8 cellular contexts compared by ENCODE assay signal in genomic region chr10:21526184-21526951, GRCh38. TPM values are rescaled to one million over a fixed set of nuclear protein-coding genes. Genes with fewer than 3 reads are reported as not detected.
DNase-seq lines count a peak whose midpoint lies in the region; ATAC-seq, FAIRE-seq and TF ChIP-seq lines count a peak whose summit lies in the region.

No MANE protein-coding gene starts in this region.

- ATAC-seq in A549 (peak; percentile 69 to 72), HG03108 (IDR thresholded peaks at IDR 0.05; ENCODE audit: unreplicated experiment) (peak; percentile 17)

- DNase-seq in A549 (ENCODE audit: low read depth in 1 of 2, low spot score in 1 of 2) = peak; percentile 52 to 89
- DNase-seq in OCI-M1 (lab: John Stamatoyannopoulos, UW) = peak; percentile 93
- DNase-seq in activated effector memory CD4-positive, alpha-beta T cell treated with Interleukin-2 at 50 U/mL for 16 hours = peak; percentile 54
- DNase-seq in foreskin fibroblast = peak; percentile 74 to 92
- DNase-seq in nephron progenitor cell = peak; percentile 82
- DNase-seq in transverse colon = peak; percentile 70

- peak overlapping the region; percentile 60 for H3K4me3 ChIP-seq in A549
- peak overlapping the region; percentile 69 to 75 for H3K4me3 ChIP-seq in foreskin fibroblast (ENCODE audit: low read depth in 1 of 2, low read length in 2 of 2)
- peak overlapping the region; percentile 54 to 67 (median 63) for H3K4me3 ChIP-seq in transverse colon

- H3K4me3 Mint-ChIP-seq in nephron progenitor cell = peak overlapping the region; percentile 96

- peak overlapping the region; percentile 83 for H3K4me2 ChIP-seq in A549

- CTCF ChIA-PET in A549 (lab: Yijun Ruan, JAX) = interaction anchor here (0.8 to 2.1 kb wide), 4 partner anchors 12 to 248 kb away, joined by 3 to 13 read pairs (median 5); no protein-coding TSS in a partner anchor

- peaks cover 59% of the 10 kb centered on the region for H3K4me1 Mint-ChIP-seq in nephron progenitor cell

- POLR2A ChIA-PET in A549 (lab: Yijun Ruan, JAX) = interaction anchor here (0.6 to 3.2 kb wide), 16 partner anchors 8 to 790 kb away, joined by 3 to 85 read pairs (median 4); partner anchors contain the start of gene COMMD3

- no peaks in the 10 kb centered on the region for H3K9me3 ChIP-seq in A549
- H3K9me3 ChIP-seq in transverse colon = no peaks in the 10 kb centered on the region

- H3K4me1 ChIP-seq in A549 = peaks cover 35% of the 10 kb centered on the region
- H3K4me1 ChIP-seq in transverse colon = peaks cover 0 to 39% (median 14%) of the 10 kb centered on the region in 4 donors

- under 1% methylated on average over 28 of the region's 59 CpGs for WGBS in A549 (ENCODE audit: missing lambda C conversion rate)
- 0 to 1% methylated on average over 6 to 40 of the region's 59 CpGs for WGBS in transverse colon (ENCODE audit: low coverage in 1 of 2), 2 donors

- H3K9me3 Mint-ChIP-seq in nephron progenitor cell = no peaks in the 10 kb centered on the region

- H3K27ac Mint-ChIP-seq in nephron progenitor cell = peak overlapping the region; percentile 100

- TF ChIP-seq EP300 in A549 (IDR thresholded peaks at IDR 0.05) (no peak; a peak in 1 of 5 replicates), transverse colon (IDR thresholded peaks at IDR 0.05; ENCODE audit: low read depth) (no peak)

- intact Hi-C loops in transverse colon (cut with DNase I; ENCODE audit: low total_unique reads) = no loop called here

- no peak for TF ChIP-seq CTCF in A549 (IDR thresholded peaks at IDR 0.05)
- no peak for TF ChIP-seq CTCF in foreskin fibroblast (IDR thresholded peaks at IDR 0.05; ENCODE audit: low read depth, low read length)
- TF ChIP-seq CTCF in nephron progenitor cell (IDR thresholded peaks at IDR 0.05) = no peak
- no peak for TF ChIP-seq CTCF in transverse colon (IDR thresholded peaks at IDR 0.05)

- no peaks in the 10 kb centered on the region for H3K27me3 Mint-ChIP-seq in nephron progenitor cell (ENCODE audit: low read depth, poor library complexity)

- peaks cover 39% of the 10 kb centered on the region for H3K27me3 ChIP-seq in transverse colon

- peak; percentile 51 for TF ChIP-seq POLR2A in A549 (IDR thresholded peaks at IDR 0.05; ENCODE audit: low read length)
- peak; percentile 39 for TF ChIP-seq POLR2A in GM18526 (IDR thresholded peaks at IDR 0.05; ENCODE audit: extremely low read depth, insufficient read length)
- peak; percentile 40 for TF ChIP-seq POLR2A in transverse colon (IDR thresholded peaks at IDR 0.05)

- H3K27ac ChIP-seq in A549 (peak overlapping the region; percentile 94 to 99), transverse colon (peak overlapping the region; percentile 94 to 96 (median 95))

- TF ChIP-seq RAD21 in A549 (conservative IDR thresholded peaks at IDR 0.05 in 1 of 2, IDR thresholded peaks at IDR 0.05 in 1 of 2) = no peak

- in situ Hi-C loops in transverse colon (cut with MboI; ENCODE audit: low pct_ligation_motif_present in 1 of 4, low pct_unique_long_range_greater_than_20kb in 1 of 4, low sequenced_read_pairs in 3 of 4) = no loop called here

- no peak for FAIRE-seq in A549 (lab: Jason Lieb, UNC)

- no peaks in the 10 kb centered on the region for H3K36me3 Mint-ChIP-seq in nephron progenitor cell (ENCODE audit: low read depth)

- no peaks in the 10 kb centered on the region for H3K36me3 ChIP-seq in transverse colon

TF ChIP-seq in A549, 52 proteins besides CTCF, POLR2A, EP300 and RAD21:
- TF ChIP-seq ESRRA (IDR thresholded peaks at IDR 0.05; ENCODE audit: borderline replicate concordance, low read length) (no peak), MYC (IDR thresholded peaks at IDR 0.05; ENCODE audit: borderline replicate concordance, low read length) (no peak), GATA3 (IDR thresholded peaks at IDR 0.05; ENCODE audit: borderline replicate concordance) (peak; percentile 33; the same call in 1 of the 2 replicates), KDM5A (IDR thresholded peaks at IDR 0.05) (no peak), JUN (IDR thresholded peaks at IDR 0.05) (peak in 1 of 2 experiments; percentile 66; a peak in 2 of 5 replicates), FOSB (CRISPR knock-in tag; IDR thresholded peaks at IDR 0.05) (no peak), E2F6 (IDR thresholded peaks at IDR 0.05; ENCODE audit: borderline replicate concordance, low read depth) (no peak; the same call in 1 of the 2 replicates), ZFP36 (IDR thresholded peaks at IDR 0.05; ENCODE audit: borderline replicate concordance, partially characterized antibody) (no peak), EHMT2 (IDR thresholded peaks at IDR 0.05; ENCODE audit: low read depth) (no peak), PHF8 (IDR thresholded peaks at IDR 0.05; ENCODE audit: borderline replicate concordance, low read depth) (peak; percentile 55)
- TF ChIP-seq, protein P1, sequence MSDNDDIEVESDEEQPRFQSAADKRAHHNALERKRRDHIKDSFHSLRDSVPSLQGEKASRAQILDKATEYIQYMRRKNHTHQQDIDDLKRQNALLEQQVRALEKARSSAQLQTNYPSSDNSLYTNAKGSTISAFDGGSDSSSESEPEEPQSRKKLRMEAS (IDR thresholded peaks at IDR 0.05) = peak; percentile 59; the same call in 1 of the 2 replicates
- TF ChIP-seq, protein P2, sequence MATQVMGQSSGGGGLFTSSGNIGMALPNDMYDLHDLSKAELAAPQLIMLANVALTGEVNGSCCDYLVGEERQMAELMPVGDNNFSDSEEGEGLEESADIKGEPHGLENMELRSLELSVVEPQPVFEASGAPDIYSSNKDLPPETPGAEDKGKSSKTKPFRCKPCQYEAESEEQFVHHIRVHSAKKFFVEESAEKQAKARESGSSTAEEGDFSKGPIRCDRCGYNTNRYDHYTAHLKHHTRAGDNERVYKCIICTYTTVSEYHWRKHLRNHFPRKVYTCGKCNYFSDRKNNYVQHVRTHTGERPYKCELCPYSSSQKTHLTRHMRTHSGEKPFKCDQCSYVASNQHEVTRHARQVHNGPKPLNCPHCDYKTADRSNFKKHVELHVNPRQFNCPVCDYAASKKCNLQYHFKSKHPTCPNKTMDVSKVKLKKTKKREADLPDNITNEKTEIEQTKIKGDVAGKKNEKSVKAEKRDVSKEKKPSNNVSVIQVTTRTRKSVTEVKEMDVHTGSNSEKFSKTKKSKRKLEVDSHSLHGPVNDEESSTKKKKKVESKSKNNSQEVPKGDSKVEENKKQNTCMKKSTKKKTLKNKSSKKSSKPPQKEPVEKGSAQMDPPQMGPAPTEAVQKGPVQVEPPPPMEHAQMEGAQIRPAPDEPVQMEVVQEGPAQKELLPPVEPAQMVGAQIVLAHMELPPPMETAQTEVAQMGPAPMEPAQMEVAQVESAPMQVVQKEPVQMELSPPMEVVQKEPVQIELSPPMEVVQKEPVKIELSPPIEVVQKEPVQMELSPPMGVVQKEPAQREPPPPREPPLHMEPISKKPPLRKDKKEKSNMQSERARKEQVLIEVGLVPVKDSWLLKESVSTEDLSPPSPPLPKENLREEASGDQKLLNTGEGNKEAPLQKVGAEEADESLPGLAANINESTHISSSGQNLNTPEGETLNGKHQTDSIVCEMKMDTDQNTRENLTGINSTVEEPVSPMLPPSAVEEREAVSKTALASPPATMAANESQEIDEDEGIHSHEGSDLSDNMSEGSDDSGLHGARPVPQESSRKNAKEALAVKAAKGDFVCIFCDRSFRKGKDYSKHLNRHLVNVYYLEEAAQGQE (IDR thresholded peaks at IDR 0.05) = no peak
- TF ChIP-seq, protein P3, sequence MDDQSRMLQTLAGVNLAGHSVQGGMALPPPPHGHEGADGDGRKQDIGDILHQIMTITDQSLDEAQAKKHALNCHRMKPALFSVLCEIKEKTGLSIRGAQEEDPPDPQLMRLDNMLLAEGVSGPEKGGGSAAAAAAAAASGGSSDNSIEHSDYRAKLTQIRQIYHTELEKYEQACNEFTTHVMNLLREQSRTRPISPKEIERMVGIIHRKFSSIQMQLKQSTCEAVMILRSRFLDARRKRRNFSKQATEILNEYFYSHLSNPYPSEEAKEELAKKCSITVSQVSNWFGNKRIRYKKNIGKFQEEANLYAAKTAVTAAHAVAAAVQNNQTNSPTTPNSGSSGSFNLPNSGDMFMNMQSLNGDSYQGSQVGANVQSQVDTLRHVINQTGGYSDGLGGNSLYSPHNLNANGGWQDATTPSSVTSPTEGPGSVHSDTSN (IDR thresholded peaks at IDR 0.05) = 0 out of 2 replicates have a peak, but pooled peaks have one; percentile 29

RNA-seq across cellular contexts. Expression of gene SKIDA1, which starts 0.9 kb away (rescaled TPM):
- polyA plus RNA-seq in A549 (2011; rRNA removed) (0.87 and 1.0 TPM in 2 replicates), A549 (2017; fragmentation: RNase III; extraction: RNeasy Plus Mini Kit Qiagen cat#74134 plus additional on column Dnase treatment) (3.5 to 4.2 TPM (median 4.1 TPM) in 3 replicates)
- polyA plus RNA-seq in A549 (2012; cell fraction: cytosol; rRNA removed) = 0.54 and 0.60 TPM in 2 replicates
- polyA plus RNA-seq in A549 (2012; cell fraction: nucleus; rRNA removed) = 0.48 and 0.60 TPM in 2 replicates
- polyA minus RNA-seq in A549 (2011; rRNA and poly(A)+ RNA removed) = 1.2 and 1.4 TPM in 2 replicates
- total RNA-seq in transverse colon = under 1 TPM in 2 of 4 donors, not detected in 2; 0.27 to 0.60 TPM

RNA-seq across cellular contexts. Expression of gene MLLT10, which starts 7.7 kb away (rescaled TPM):
- 54.1 and 55.5 TPM in 2 replicates for polyA plus RNA-seq in A549 (2011; rRNA removed)
- 28.8 and 31.8 TPM in 2 replicates for polyA plus RNA-seq in A549 (2012; cell fraction: cytosol; rRNA removed)
- polyA plus RNA-seq in A549 (2012; cell fraction: nucleus; rRNA removed) = 26.3 and 38.8 TPM in 2 replicates
- 35.3 to 41.7 TPM (median 38.9 TPM) in 3 replicates for polyA plus RNA-seq in A549 (2017; fragmentation: RNase III; extraction: RNeasy Plus Mini Kit Qiagen cat#74134 plus additional on column Dnase treatment)
- 65.1 and 116 TPM in 2 replicates for polyA minus RNA-seq in A549 (2011; rRNA and poly(A)+ RNA removed)
- total RNA-seq in transverse colon = 10 to 100 TPM; 12.0 to 43.0 (median 28.5) TPM

Comparison
In these comparisons a context has a peak if more than half of its experiments do, and no peak if none do; other contexts are left out.
1. Peak in every context shown above with its lines: DNase-seq, ATAC-seq, H3K4me3 ChIP-seq and H3K27ac ChIP-seq.